Comparison of ENCODE assay signal across 11 cellular contexts in the genomic region with DNA sequence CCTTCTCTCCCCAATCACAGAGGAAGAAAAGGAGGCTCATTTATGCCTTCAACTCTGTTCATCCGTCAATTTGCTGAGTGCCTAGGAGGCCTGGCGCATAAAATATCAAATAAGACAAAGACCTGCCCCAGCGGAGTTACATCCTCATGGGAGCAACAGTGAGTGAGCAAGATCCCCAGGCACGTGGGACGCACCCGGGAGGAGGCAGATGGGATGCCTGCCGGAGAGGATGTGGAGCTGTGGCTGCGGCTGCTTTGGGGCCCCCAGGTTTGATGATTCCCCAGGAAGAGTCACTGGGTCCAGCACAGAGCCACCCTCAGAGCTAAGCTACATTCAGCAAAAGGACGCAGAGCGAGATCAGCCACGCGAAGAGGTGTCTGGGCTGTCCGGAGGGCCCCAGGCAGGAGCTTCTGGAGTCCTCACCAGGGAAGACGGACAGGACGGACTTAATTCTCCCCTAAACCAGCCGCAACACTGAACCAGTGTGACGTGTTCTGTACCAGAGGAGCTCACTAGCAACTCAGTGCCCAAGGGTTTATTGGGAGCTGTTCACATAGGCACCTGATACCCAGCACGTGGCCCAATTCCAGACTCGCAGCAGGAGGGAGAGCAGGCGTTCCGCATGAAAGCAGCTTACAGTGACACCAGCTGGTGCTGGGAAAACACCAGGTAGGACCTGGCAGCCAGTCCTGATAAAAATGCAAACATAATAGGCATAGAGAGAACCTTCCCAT. TPM values are rescaled to one million over a fixed set of nuclear protein-coding genes. Genes with fewer than 3 reads are reported as not detected.
A peak's percentile ranks its signal among the peaks of the same experiment; 100 is the strongest.
DNase-seq lines count a peak whose midpoint lies in the region; ATAC-seq lines count a peak whose summit lies in the region.
"Had no signal": no experiment of that assay in that cellular context is flagged by ENCODE, and none has a peak within 500 bp of the region (broad histone marks: within the 10 kb centered on the region; RNA-seq: fewer than 3 reads in every experiment).

No MANE protein-coding gene starts in this region.

- peak overlapping the region; percentile 93 for H3K27ac Mint-ChIP-seq in memory B cell
- H3K27ac Mint-ChIP-seq in activated naive CD4-positive, alpha-beta T cell treated with anti-CD3 and anti-CD28 coated beads, Interleukin-2, amount 10 ng/mL, durations not matched to agents 7 days and 5 days, result no peak overlapping the region
- H3K27ac Mint-ChIP-seq: T-helper 1 cell treated with Interleukin-12 subunit alpha and Interleukin-12 subunit beta and Interleukin-4 antibody, amounts not matched to agents 30 μg/mL and 1 μg/mL, for 36 hours had no signal

- CTCF ChIA-PET in activated naive CD4-positive, alpha-beta T cell treated with anti-CD3 and anti-CD28 coated beads, Interleukin-2, amount 10 ng/mL, durations not matched to agents 7 days and 5 days (lab: Charles Lee), result interaction anchor here (1.0 to 1.7 kb wide), 3 partner anchors 9 to 146 kb away, joined by 3 to 5 read pairs (median 3); no protein-coding TSS in a partner anchor

- no peaks in the 10 kb centered on the region for H3K9me3 Mint-ChIP-seq in memory B cell
- H3K9me3 Mint-ChIP-seq in activated naive CD4-positive, alpha-beta T cell treated with anti-CD3 and anti-CD28 coated beads, Interleukin-2, amount 10 ng/mL, durations not matched to agents 7 days and 5 days, result no peaks in the 10 kb centered on the region
- H3K9me3 Mint-ChIP-seq: T-helper 1 cell treated with Interleukin-12 subunit alpha and Interleukin-12 subunit beta and Interleukin-4 antibody, amounts not matched to agents 30 μg/mL and 1 μg/mL, for 36 hours had no signal

- H3K27me3 Mint-ChIP-seq in memory B cell, result no peaks in the 10 kb centered on the region
- H3K27me3 Mint-ChIP-seq in activated naive CD4-positive, alpha-beta T cell treated with anti-CD3 and anti-CD28 coated beads, Interleukin-2, amount 10 ng/mL, durations not matched to agents 7 days and 5 days, result peaks cover 56% of the 10 kb centered on the region

- ATAC-seq in memory B cell (ENCODE audit: low read depth), result no peak
- no peak for ATAC-seq in HG02852 (IDR thresholded peaks at IDR 0.05; ENCODE audit: unreplicated experiment)
- no peak for ATAC-seq in GM18907 (IDR thresholded peaks at IDR 0.05; ENCODE audit: unreplicated experiment)

- DNase-seq in DMS 273 (lab: John Stamatoyannopoulos, UW; ENCODE audit: unreplicated experiment) (peak; percentile 96), NCI-H1417 treated with DMSO at 0.1 percent for 48 hours (lab: John Stamatoyannopoulos, UW) (peak; percentile 93), RPMI7951 (ENCODE audit: low read depth) (peak; percentile 51), memory B cell (ENCODE audit: low spot score in 2 of 2) (no peak)
- DNase-seq in activated naive CD4-positive, alpha-beta T cell treated with anti-CD3 and anti-CD28 coated beads, Interleukin-2, amount 10 ng/mL, durations not matched to agents 7 days and 5 days, result no peak
- no peak for DNase-seq in effector CD4-positive, alpha-beta T cell
- DNase-seq: dermis blood vessel endothelial cell, DND-41 had no signal

- H3K36me3 Mint-ChIP-seq in memory B cell, result no peaks in the 10 kb centered on the region
- H3K36me3 Mint-ChIP-seq in activated naive CD4-positive, alpha-beta T cell treated with anti-CD3 and anti-CD28 coated beads, Interleukin-2, amount 10 ng/mL, durations not matched to agents 7 days and 5 days, result no peaks in the 10 kb centered on the region

- H3K4me1 Mint-ChIP-seq in memory B cell, result peaks cover 25% of the 10 kb centered on the region
- peaks cover 5% of the 10 kb centered on the region for H3K4me1 Mint-ChIP-seq in activated naive CD4-positive, alpha-beta T cell treated with anti-CD3 and anti-CD28 coated beads, Interleukin-2, amount 10 ng/mL, durations not matched to agents 7 days and 5 days

- H3K4me3 Mint-ChIP-seq in memory B cell, result peak overlapping the region; percentile 79
- H3K4me3 Mint-ChIP-seq in activated naive CD4-positive, alpha-beta T cell treated with anti-CD3 and anti-CD28 coated beads, Interleukin-2, amount 10 ng/mL, durations not matched to agents 7 days and 5 days, result no peak overlapping the region
- H3K4me3 Mint-ChIP-seq: T-helper 1 cell treated with Interleukin-12 subunit alpha and Interleukin-12 subunit beta and Interleukin-4 antibody, amounts not matched to agents 30 μg/mL and 1 μg/mL, for 36 hours had no signal

RNA-seq across cellular contexts. Expression of gene CA5A, which starts 11.2 kb away (rescaled TPM):
- not detected in 2 replicates for total RNA-seq in RPMI7951 (2014; rRNA removed; shearing (Covaris generic))
- total RNA-seq: dermis blood vessel endothelial cell had no signal

RNA-seq across cellular contexts. Expression of gene BANP, which starts 26.1 kb away (rescaled TPM):
- 15.3 and 15.5 TPM in 2 replicates for total RNA-seq in RPMI7951 (2014; rRNA removed; shearing (Covaris generic))

RNA-seq across cellular contexts. Expression of gene SLC7A5, which starts 55.8 kb away (rescaled TPM):
- 27.3 and 31.8 TPM in 2 replicates for total RNA-seq in RPMI7951 (2014; rRNA removed; shearing (Covaris generic))

Comparison
In these comparisons a context has a peak if more than half of its experiments do, and no peak if none do; other contexts are left out.
1. DNase-seq: peak in DMS 273 (single experiment), NCI-H1417 treated with DMSO at 0.1 percent for 48 hours (single experiment) and RPMI7951 (single experiment); none in memory B cell (0 of 2), activated naive CD4-positive, alpha-beta T cell treated with anti-CD3 and anti-CD28 coated beads, Interleukin-2, amount 10 ng/mL, durations not matched to agents 7 days and 5 days (single experiment) and effector CD4-positive, alpha-beta T cell (single experiment).